17 cellular contexts compared by ENCODE assay signal in the genomic region with DNA sequence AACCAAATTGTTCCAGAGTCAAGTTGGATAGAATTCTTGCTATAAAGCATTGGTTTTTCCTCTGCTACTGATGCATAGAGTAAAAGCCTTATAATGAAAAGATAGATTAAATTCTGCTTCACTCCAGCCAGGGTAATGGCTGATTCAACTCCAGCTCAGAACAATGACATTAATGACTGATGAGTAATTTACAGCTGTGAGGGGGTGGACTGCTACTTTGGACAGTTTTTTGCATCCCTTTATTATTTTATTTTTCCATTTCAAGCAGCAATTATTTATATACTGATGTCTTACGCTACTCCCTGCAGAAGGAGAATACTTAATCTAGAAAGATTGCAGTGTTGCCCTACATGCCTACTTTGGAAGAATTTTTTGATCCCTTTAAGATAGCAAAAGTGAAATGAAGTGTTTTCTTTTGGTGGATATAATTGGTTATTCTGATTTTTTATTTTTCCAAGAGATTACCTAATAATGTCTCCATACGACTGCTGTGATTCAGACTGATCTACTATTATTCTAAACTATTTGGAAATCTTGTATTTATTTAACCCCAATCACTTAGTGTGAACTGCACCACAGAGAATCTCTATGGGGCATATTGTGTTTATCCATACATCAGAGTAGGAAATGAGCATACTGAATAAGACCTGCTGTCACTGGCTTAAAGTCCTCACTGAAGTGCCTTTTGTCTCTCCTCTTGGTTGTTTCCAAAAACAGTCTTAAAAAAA.
DNase-seq lines count a peak whose midpoint lies in the region; ATAC-seq, FAIRE-seq and TF ChIP-seq lines count a peak whose summit lies in the region.
"Had no signal": no experiment of that assay in that cellular context is flagged by ENCODE, and none has a peak within 500 bp of the region (broad histone marks: within the 10 kb centered on the region; RNA-seq: fewer than 3 reads in every experiment).

No MANE protein-coding gene starts in this region.

- H3K27ac ChIP-seq in A549, result no peak overlapping the region
- H3K27ac ChIP-seq: colonic mucosa, esophagus squamous epithelium, neutrophil, suprapubic skin had no signal

- CTCF ChIA-PET in A549 (lab: Yijun Ruan, JAX), result interaction anchor here (1.1 kb wide), 1 partner anchor 246 kb away, joined by 7 read pairs; no protein-coding TSS in a partner anchor

- H3K4me3 ChIP-seq in A549 (no peak overlapping the region), astrocyte of the spinal cord (ENCODE audit: low read depth, low read length) (no peak overlapping the region)
- H3K4me3 ChIP-seq: colonic mucosa, esophagus squamous epithelium, suprapubic skin had no signal

- TF ChIP-seq CTCF in A549 (IDR thresholded peaks at IDR 0.05) (no peak), astrocyte of the spinal cord (IDR thresholded peaks at IDR 0.05; ENCODE audit: low read depth, low read length) (no peak)

- peak overlapping the region; percentile 20 for H3K4me2 ChIP-seq in A549

- no peak for TF ChIP-seq POLR2A in A549 (IDR thresholded peaks at IDR 0.05; ENCODE audit: low read length)

- FAIRE-seq in A549 (lab: Jason Lieb, UNC), result no peak

- no peak for TF ChIP-seq EP300 in A549 (IDR thresholded peaks at IDR 0.05)

- in situ Hi-C loops in astrocyte of the spinal cord (cut with HindIII; ENCODE audit: low sequenced_read_pairs), result no loop called here

- WGBS in A549 (ENCODE audit: missing lambda C conversion rate), result 47% methylated on average over 2 of the region's 2 CpGs

- POLR2A ChIA-PET in A549 (lab: Yijun Ruan, JAX), result no interaction called here

- no peak for TF ChIP-seq RAD21 in A549 (conservative IDR thresholded peaks at IDR 0.05 in 1 of 2, IDR thresholded peaks at IDR 0.05 in 1 of 2)

- peaks cover 11% of the 10 kb centered on the region; the same call in 2 of the 3 replicates for H3K4me1 ChIP-seq in A549
- H3K4me1 ChIP-seq: colonic mucosa, suprapubic skin had no signal

- peaks cover 15% of the 10 kb centered on the region for H3K9me3 ChIP-seq in A549
- H3K9me3 ChIP-seq: colonic mucosa, esophagus squamous epithelium, neutrophil, suprapubic skin had no signal

- DNase-seq in A549 (ENCODE audit: low read depth in 1 of 2, low spot score in 1 of 2) (peak in 1 of 2 experiments; percentile 24), HT1080 (ENCODE audit: low read depth) (peak; percentile 52), astrocyte of the spinal cord (ENCODE audit: low read depth, low spot score) (peak; percentile 67), iris pigment epithelial cell (ENCODE audit: low read depth) (peak; percentile 83), 8988T (no peak), NCI-H1417 (lab: John Stamatoyannopoulos, UW) (no peak)
- no peak for DNase-seq in stimulated activated CD4-positive, alpha-beta T cell treated with anti-CD3 and anti-CD28 coated beads, Interleukin-15, amount 100 ng/mL, for 24 hours
- DNase-seq: activated CD4-positive, alpha-beta T cell treated with anti-CD3 and anti-CD28 coated beads for 1 hour; activated naive CD8-positive, alpha-beta T cell treated with anti-CD3 and anti-CD28 coated beads for 36 hours; colonic mucosa; esophagus squamous epithelium; NCI-H1436; stimulated activated CD4-positive, alpha-beta T cell treated with anti-CD3 and anti-CD28 coated beads, Interleukin-12 subunit alpha, Interleukin-12 subunit beta, amount 100 ng/mL, for 4 hours; T-helper 1 cell had no signal

- no peak; a peak in 1 of 6 replicates for ATAC-seq in A549
- ATAC-seq in GM19023 (IDR thresholded peaks at IDR 0.05; ENCODE audit: unreplicated experiment), result no peak

TF ChIP-seq in A549, 52 proteins besides CTCF, POLR2A, EP300 and RAD21:
- TF ChIP-seq SREBF2 (IDR thresholded peaks at IDR 0.05) (no peak), FOSL2 (IDR thresholded peaks at IDR 0.05) (no peak), FOSL2 (CRISPR knock-in tag; IDR thresholded peaks at IDR 0.05) (peak; percentile 11; the same call in 1 of the 2 replicates), POLR2AphosphoS2 (conservative IDR thresholded peaks at IDR 0.05; ENCODE audit: low read length) (no peak)
- TF ChIP-seq, protein P1, sequence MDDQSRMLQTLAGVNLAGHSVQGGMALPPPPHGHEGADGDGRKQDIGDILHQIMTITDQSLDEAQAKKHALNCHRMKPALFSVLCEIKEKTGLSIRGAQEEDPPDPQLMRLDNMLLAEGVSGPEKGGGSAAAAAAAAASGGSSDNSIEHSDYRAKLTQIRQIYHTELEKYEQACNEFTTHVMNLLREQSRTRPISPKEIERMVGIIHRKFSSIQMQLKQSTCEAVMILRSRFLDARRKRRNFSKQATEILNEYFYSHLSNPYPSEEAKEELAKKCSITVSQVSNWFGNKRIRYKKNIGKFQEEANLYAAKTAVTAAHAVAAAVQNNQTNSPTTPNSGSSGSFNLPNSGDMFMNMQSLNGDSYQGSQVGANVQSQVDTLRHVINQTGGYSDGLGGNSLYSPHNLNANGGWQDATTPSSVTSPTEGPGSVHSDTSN (IDR thresholded peaks at IDR 0.05), result no peak

Comparison
In these comparisons a context has a peak if more than half of its experiments do, and no peak if none do; other contexts are left out.
1. DNase-seq: peak in HT1080 (single experiment), astrocyte of the spinal cord (single experiment) and iris pigment epithelial cell (single experiment); none in 8988T (single experiment), stimulated activated CD4-positive, alpha-beta T cell treated with anti-CD3 and anti-CD28 coated beads, Interleukin-15, amount 100 ng/mL, for 24 hours (single experiment) and NCI-H1417 (0 of 3).